8 cellular contexts compared by ENCODE assay signal in the genomic region with DNA sequence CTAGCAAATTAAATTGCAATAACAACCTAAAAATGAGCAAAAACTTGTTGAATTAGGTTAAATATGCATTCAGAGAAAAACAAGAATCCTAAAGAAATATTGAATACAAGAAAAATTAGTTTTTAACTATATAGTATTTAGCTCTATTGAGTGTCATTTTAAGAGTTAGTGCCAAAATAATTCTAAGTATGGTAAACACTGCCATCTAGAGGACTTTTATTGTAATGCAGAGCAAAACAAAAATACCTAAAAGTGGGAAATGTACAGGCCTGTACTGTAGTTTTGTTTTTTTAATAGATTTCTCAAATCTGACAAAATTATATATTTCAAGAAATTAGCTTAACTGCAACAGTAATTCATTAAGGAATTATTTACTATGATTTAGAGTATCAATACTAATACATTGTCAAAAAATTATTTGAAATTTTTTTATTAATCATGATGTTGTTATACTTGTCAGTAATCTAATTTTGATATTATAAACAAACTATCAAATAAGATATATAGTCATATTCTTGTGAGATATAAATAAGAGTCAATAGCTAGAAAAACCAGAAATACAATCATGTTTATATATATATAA. TPM values are rescaled to one million over a fixed set of nuclear protein-coding genes. Genes with fewer than 3 reads are reported as not detected.
A peak's percentile ranks its signal among the peaks of the same experiment; 100 is the strongest.
DNase-seq lines count a peak whose midpoint lies in the region; ATAC-seq and FAIRE-seq lines count a peak whose summit lies in the region.

No MANE protein-coding gene starts in this region.

- H3K4me3 ChIP-seq in H7 (ENCODE audit: insufficient read depth, low read depth, low read length) = no peak overlapping the region

- DNase-seq in COLO829 (ENCODE audit: low spot score) (peak; percentile 24), KBM-7 (peak; percentile 65), iris pigment epithelial cell (ENCODE audit: low read depth) (peak; percentile 35), H7 (no peak)
- no peak for DNase-seq in stimulated activated CD4-positive, alpha-beta T cell treated with anti-CD3 and anti-CD28 coated beads, Interleukin-1b, Interleukin-23, amount 100 ng/mL, for 48 hours
- no peak for DNase-seq in effector CD8-positive, alpha-beta T cell (lab: John Stamatoyannopoulos, UW)

- H3K27me3 ChIP-seq in H7 (ENCODE audit: control insufficient read depth, insufficient read depth, low read length) = no peaks in the 10 kb centered on the region

- ATAC-seq in GM19455 (IDR thresholded peaks at IDR 0.05; ENCODE audit: unreplicated experiment) = peak; percentile 88

- in situ Hi-C loops in KBM-7 (cut with MboI; ENCODE audit: low pct_unique_long_range_greater_than_20kb, low sequenced_read_pairs) = no loop called here

- FAIRE-seq in TTC549 (lab: Jason Lieb, UNC) = peak; percentile 97

- no peaks in the 10 kb centered on the region for H3K36me3 ChIP-seq in H7 (replicated peaks; ENCODE audit: control insufficient read depth, insufficient read depth, low read length)

RNA-seq across cellular contexts. Expression of a gene that starts 8.2 kb away (rescaled TPM):
- 0.07 and 0.14 TPM in 2 replicates for total RNA-seq in H7 (2014; rRNA removed; shearing (Covaris generic))

Comparison
In these comparisons a context has a peak if more than half of its experiments do, and no peak if none do; other contexts are left out.
1. DNase-seq: peak in COLO829 (single experiment), KBM-7 (single experiment) and iris pigment epithelial cell (single experiment); none in stimulated activated CD4-positive, alpha-beta T cell treated with anti-CD3 and anti-CD28 coated beads, Interleukin-1b, Interleukin-23, amount 100 ng/mL, for 48 hours (single experiment), effector CD8-positive, alpha-beta T cell (single experiment) and H7 (single experiment).